Comparison of ENCODE assay signal across 8 cellular contexts in genomic region chr9:99907208-99907532, GRCh38. TPM values are rescaled to one million over a fixed set of nuclear protein-coding genes. Genes with fewer than 3 reads are reported as not detected.
DNase-seq lines count a peak whose midpoint lies in the region; ATAC-seq and TF ChIP-seq lines count a peak whose summit lies in the region.

No MANE protein-coding gene starts in this region.

- intact Hi-C loops in PC-9 (cut with micrococcal nuclease; ENCODE audit: unreplicated experiment) (loop anchor here (2.0 to 5.0 kb wide), 2 partner anchors 60 to 190 kb away; partner anchors contain the start of genes ERP44 and INVS), prostate gland (cut with DNase I) (loop anchor here (2.0 kb wide), 1 partner anchor 88 kb away; no protein-coding TSS in a partner anchor)

- 4 to 5% methylated on average over 9 of the region's 9 CpGs for WGBS in esophagus, 2 donors
- 2% methylated on average over 9 of the region's 9 CpGs for WGBS in prostate gland

- peak overlapping the region; percentile 86 for H3K27ac ChIP-seq in PC-9
- peak overlapping the region; percentile 98 to 99 for H3K27ac ChIP-seq in esophagus (ENCODE audit: low read depth in 2 of 2, low read length in 1 of 2)
- peak overlapping the region; percentile 97 for H3K27ac ChIP-seq in prostate gland

- H3K4me1 ChIP-seq in PC-9 (replicated peaks; ENCODE audit: insufficient read depth), result peaks cover 16% of the 10 kb centered on the region
- H3K4me1 ChIP-seq in esophagus (ENCODE audit: control insufficient read depth in 2 of 2, insufficient read depth in 2 of 2, low read length in 1 of 2), result no peaks in the 10 kb centered on the region
- peaks cover 2% of the 10 kb centered on the region for H3K4me1 ChIP-seq in prostate gland (replicated peaks)

- H3K4me3 ChIP-seq in PC-9, result peak overlapping the region; percentile 87
- peak overlapping the region; percentile 86 to 90 for H3K4me3 ChIP-seq in esophagus (ENCODE audit: low read depth in 1 of 2, low read length in 2 of 2)
- peak overlapping the region; percentile 82 to 85 for H3K4me3 ChIP-seq in prostate gland

- BruUV-seq in PC-9 (replicated peaks; lab: Mats Ljungman, UMichigan), result no TSS peak

- TF ChIP-seq CTCF in PC-9 (conservative IDR thresholded peaks at IDR 0.05) (no peak), prostate gland (IDR thresholded peaks at IDR 0.05) (no peak)

- CTCF ChIA-PET in PC-9 (lab: Charles Lee), result interaction anchor here (0.7 kb wide), 1 partner anchor 78 kb away, joined by 3 read pairs; no protein-coding TSS in a partner anchor

- peak overlapping the region; percentile 87 for H3K4me2 ChIP-seq in PC-9

- peaks cover 7% of the 10 kb centered on the region; the same call in 1 of the 2 replicates for H4K20me1 ChIP-seq in PC-9 (ENCODE audit: insufficient read depth)

- POLR2A ChIA-PET in PC-9 (lab: Charles Lee; ENCODE audit: unreplicated experiment), result interaction anchor here (0.6 to 0.7 kb wide), 2 partner anchors 100 to 436 kb away, joined by 3 to 6 read pairs; no protein-coding TSS in a partner anchor

- H3K9me2 ChIP-seq in PC-9 (ENCODE audit: insufficient read depth), result no peaks in the 10 kb centered on the region

- H3K9me3 ChIP-seq in PC-9 (ENCODE audit: insufficient read depth, low read depth) (no peaks in the 10 kb centered on the region), esophagus (ENCODE audit: control insufficient read depth in 2 of 2, insufficient read depth in 1 of 2, low read depth in 1 of 2, low read length in 1 of 2) (no peaks in the 10 kb centered on the region), prostate gland (no peaks in the 10 kb centered on the region)

- peak overlapping the region; percentile 86 for H2AFZ ChIP-seq in PC-9

- peaks cover 12% of the 10 kb centered on the region for H3F3A ChIP-seq in PC-9 (ENCODE audit: insufficient read depth, low read depth)

- H3K79me2 ChIP-seq in PC-9 (ENCODE audit: low read depth), result peaks cover 44% of the 10 kb centered on the region

- no peaks in the 10 kb centered on the region for H3K27me3 ChIP-seq in PC-9 (ENCODE audit: insufficient read depth, low read depth)
- no peaks in the 10 kb centered on the region for H3K27me3 ChIP-seq in esophagus (ENCODE audit: control insufficient read depth in 1 of 2, insufficient read depth in 2 of 2, low read length in 2 of 2)
- H3K27me3 ChIP-seq in prostate gland (replicated peaks; ENCODE audit: insufficient read depth), result no peaks in the 10 kb centered on the region

- H3K36me3 ChIP-seq in PC-9 (ENCODE audit: low read depth) (no peaks in the 10 kb centered on the region), esophagus (ENCODE audit: control insufficient read depth in 2 of 2, insufficient read depth in 2 of 2, low read length in 1 of 2) (no peaks in the 10 kb centered on the region), prostate gland (no peaks in the 10 kb centered on the region)

- ATAC-seq in HG03135 (IDR thresholded peaks at IDR 0.05; ENCODE audit: unreplicated experiment), result no peak
- ATAC-seq in HG03139 (IDR thresholded peaks at IDR 0.05; ENCODE audit: unreplicated experiment), result no peak
- no peak for ATAC-seq in HG03342 (IDR thresholded peaks at IDR 0.05; ENCODE audit: unreplicated experiment)

- peak; percentile 1 for DNase-seq in GM04503 (ENCODE audit: low read depth)
- no peak for DNase-seq in PC-9
- DNase-seq in prostate gland (ENCODE audit: low spot score), result no peak
- no peak for DNase-seq in NCI-H69 (lab: John Stamatoyannopoulos, UW)

- no peak for TF ChIP-seq POLR2A in prostate gland (IDR thresholded peaks at IDR 0.05)

RNA-seq across cellular contexts. Expression of gene STX17, which starts 0.7 kb away (rescaled TPM):
- total RNA-seq in PC-9 (2021) (46.3 and 47.8 TPM in 2 replicates), prostate gland (10 to 100 TPM; 34.0 to 87.9 TPM)
- 1 to 10 TPM; 7.0 to 8.1 TPM for polyA plus RNA-seq in esophagus
